In the genomic region with DNA sequence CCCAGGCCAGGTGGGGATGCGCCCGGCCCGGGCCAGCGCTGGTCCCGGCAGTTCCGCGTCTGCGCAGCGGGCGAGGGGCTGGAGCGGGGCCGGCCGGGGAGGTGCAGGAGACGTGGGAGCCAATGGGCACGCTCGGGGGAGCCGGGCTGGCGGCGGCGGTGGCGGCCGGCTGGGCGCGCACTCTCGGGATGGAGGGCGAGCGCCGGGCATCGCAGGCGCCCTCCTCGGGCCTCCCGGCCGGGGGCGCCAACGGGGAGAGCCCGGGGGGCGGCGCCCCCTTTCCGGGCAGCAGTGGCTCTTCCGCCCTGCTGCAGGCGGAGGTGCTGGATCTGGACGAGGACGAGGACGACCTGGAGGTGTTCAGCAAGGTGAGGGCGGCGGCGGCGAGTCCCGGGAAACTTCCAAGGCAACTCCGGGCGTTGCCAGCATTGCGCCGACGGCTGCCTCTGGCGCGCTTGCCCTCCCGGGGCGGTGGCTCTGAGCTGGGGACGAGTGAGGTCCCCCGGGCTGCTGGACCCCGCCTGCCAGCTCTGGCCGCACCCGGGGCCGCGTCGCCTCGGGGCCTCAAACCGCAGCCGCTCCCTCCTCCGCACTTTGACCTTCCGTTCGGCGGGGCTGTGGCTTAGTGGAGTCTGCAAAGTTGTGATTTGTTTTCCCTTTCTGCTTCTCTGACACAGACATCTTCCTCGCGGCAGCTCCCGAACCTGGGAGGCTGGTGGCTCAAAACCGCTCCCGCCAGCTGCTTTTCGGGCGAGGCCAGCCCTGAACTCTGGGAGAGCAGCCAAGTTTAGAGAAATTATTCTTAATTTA, we compare ENCODE assay signal across 8 cellular contexts. TPM values are rescaled to one million over a fixed set of nuclear protein-coding genes. Genes with fewer than 3 reads are reported as not detected.
DNase-seq lines count a peak whose midpoint lies in the region; ATAC-seq and TF ChIP-seq lines count a peak whose summit lies in the region.

A gene with protein sequence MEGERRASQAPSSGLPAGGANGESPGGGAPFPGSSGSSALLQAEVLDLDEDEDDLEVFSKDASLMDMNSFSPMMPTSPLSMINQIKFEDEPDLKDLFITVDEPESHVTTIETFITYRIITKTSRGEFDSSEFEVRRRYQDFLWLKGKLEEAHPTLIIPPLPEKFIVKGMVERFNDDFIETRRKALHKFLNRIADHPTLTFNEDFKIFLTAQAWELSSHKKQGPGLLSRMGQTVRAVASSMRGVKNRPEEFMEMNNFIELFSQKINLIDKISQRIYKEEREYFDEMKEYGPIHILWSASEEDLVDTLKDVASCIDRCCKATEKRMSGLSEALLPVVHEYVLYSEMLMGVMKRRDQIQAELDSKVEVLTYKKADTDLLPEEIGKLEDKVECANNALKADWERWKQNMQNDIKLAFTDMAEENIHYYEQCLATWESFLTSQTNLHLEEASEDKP (plus strand): TSS at position 178 of the 810 bp plus-strand sequence. CDS start 11 bp downstream, at position 189.

- no peaks in the 10 kb centered on the region for H3K9me3 ChIP-seq in CD4-positive, alpha-beta memory T cell (ENCODE audit: control insufficient read depth in 1 of 2, low read length in 2 of 2)
- H3K9me3 ChIP-seq in Peyer's patch = no peaks in the 10 kb centered on the region

- peaks cover 0 to 5% (median 0%) of the 10 kb centered on the region in 8 donors for H3K9me3 Mint-ChIP-seq in CD4-positive, alpha-beta memory T cell

- peak; percentile 17 for TF ChIP-seq POLR2A in GM19099 (IDR thresholded peaks at IDR 0.05; ENCODE audit: extremely low read depth, insufficient read length, low read depth)
- TF ChIP-seq POLR2A in Peyer's patch (IDR thresholded peaks at IDR 0.05) = peak; percentile 63 to 79

- H3K36me3 Mint-ChIP-seq in CD4-positive, alpha-beta memory T cell = no peaks in the 10 kb centered on the region

- intact Hi-C loops in CD4-positive, alpha-beta memory T cell (cut with micrococcal nuclease) = no loop called here
- intact Hi-C loops in sciatic nerve (cut with DNase I) = no loop called here

- peaks cover 12% of the 10 kb centered on the region for H3K27me3 ChIP-seq in CD4-positive, alpha-beta memory T cell (ENCODE audit: insufficient read depth, low read length)
- no peaks in the 10 kb centered on the region for H3K27me3 ChIP-seq in Peyer's patch

- no peaks in the 10 kb centered on the region for H3K36me3 ChIP-seq in CD4-positive, alpha-beta memory T cell (ENCODE audit: insufficient read depth, low read length)
- H3K36me3 ChIP-seq in Peyer's patch = no peaks in the 10 kb centered on the region

- peak in 3 of 6 experiments; percentile 3 to 25 (median 4) for TF ChIP-seq CTCF in Peyer's patch (IDR thresholded peaks at IDR 0.05)

- H3K27ac ChIP-seq in CD4-positive, alpha-beta memory T cell (ENCODE audit: low read depth, low read length) = no peak within 1 kb of the TSS
- peak within 1 kb of the TSS; percentile 66 to 96 (median 85) for H3K27ac ChIP-seq in Peyer's patch

- H3K4me3 ChIP-seq in CD4-positive, alpha-beta memory T cell (ENCODE audit: low read length in 2 of 2) = peak within 1 kb of the TSS in 1 of 2 donors; percentile 45
- H3K4me3 ChIP-seq in Peyer's patch = peak within 1 kb of the TSS; percentile 41 to 91 (median 64)

- POLR2A ChIA-PET in CD4-positive, alpha-beta memory T cell (lab: Charles Lee; ENCODE audit: partially characterized antibody) = no interaction called here

- peaks cover 10% of the 10 kb centered on the region for H3K4me1 ChIP-seq in CD4-positive, alpha-beta memory T cell (ENCODE audit: insufficient read depth, low read length)
- peaks cover 0 to 13% (median 4%) of the 10 kb centered on the region in 4 donors for H3K4me1 ChIP-seq in Peyer's patch

- H3K4me3 Mint-ChIP-seq in CD4-positive, alpha-beta memory T cell = peak within 1 kb of the TSS; percentile 86 to 93 (median 90)

- peaks cover 20 to 30% of the 10 kb centered on the region in 2 donors for H3K27me3 Mint-ChIP-seq in CD4-positive, alpha-beta memory T cell

- ATAC-seq in HG03342 (IDR thresholded peaks at IDR 0.05; ENCODE audit: unreplicated experiment) (peak; percentile 79), sciatic nerve (peak; percentile 98)

- CTCF ChIA-PET in CD4-positive, alpha-beta memory T cell (lab: Charles Lee; ENCODE audit: partially characterized antibody) = no interaction called here

- peak in 3 of 5 donors; percentile 7 to 16 (median 13) for DNase-seq in CD4-positive, alpha-beta memory T cell
- DNase-seq in Peyer's patch (peak; percentile 20 to 91 (median 84)), cerebellar cortex (ENCODE audit: low spot score) (peak; percentile 17), iPS-NIHi7 (ENCODE audit: extremely low spot score) (peak; percentile 93), sciatic nerve (ENCODE audit: low spot score) (peak; percentile 87), AML-193 (lab: John Stamatoyannopoulos, UW) (no peak)

- H3K27ac Mint-ChIP-seq in CD4-positive, alpha-beta memory T cell = peak within 1 kb of the TSS in 3 of 7 donors; percentile 3 to 75 (median 58)

- peaks cover 10 to 21% (median 17%) of the 10 kb centered on the region in 4 donors for H3K4me1 Mint-ChIP-seq in CD4-positive, alpha-beta memory T cell

RNA-seq across cellular contexts. Expression of the gene that starts here (rescaled TPM):
- under 1 TPM; 0.35 to 0.83 TPM for total RNA-seq in CD4-positive, alpha-beta memory T cell
- under 1 TPM; 0.48 to 0.55 TPM for polyA plus RNA-seq in CD4-positive, alpha-beta memory T cell
- total RNA-seq in Peyer's patch (10 to 100 TPM in 3 of 4 donors, 1 to 10 TPM in 1; 9.9 to 27.0 (median 18.3) TPM), sciatic nerve (24.5 TPM)

Comparison
In these comparisons a context has a peak if more than half of its experiments do, and no peak if none do; other contexts are left out.
1. RNA of the gene that starts here (total RNA-seq): 9.9 to 27.0 TPM in Peyer's patch and 24.5 TPM in sciatic nerve (single experiment); 0.35 to 0.83 TPM in CD4-positive, alpha-beta memory T cell; every median in the first group is over 4 times any median in the second.
2. Peak in DNase-seq in CD4-positive, alpha-beta memory T cell; RNA of the gene not detected or under 1 TPM.
3. DNase-seq: peak in Peyer's patch (3 of 3), cerebellar cortex (single experiment), iPS-NIHi7 (single experiment) and sciatic nerve (single experiment); none in AML-193 (0 of 2).